In genomic region chr2:48369971-48370370, GRCh38 we compare ENCODE assay signal across 1 cellular context.
TF ChIP-seq lines count a peak whose summit lies in the region.

No MANE protein-coding gene starts in this region.

TF ChIP-seq in GM12878, 131 proteins besides CTCF, POLR2A, EP300 and RAD21:
- TF ChIP-seq CBFB (IDR thresholded peaks at IDR 0.05; ENCODE audit: low read depth), result no peak
- no peak for TF ChIP-seq SMARCA5 (IDR thresholded peaks at IDR 0.05)
- TF ChIP-seq MXI1 (IDR thresholded peaks at IDR 0.05; ENCODE audit: low read depth, low read length), result no peak
- TF ChIP-seq NBN (IDR thresholded peaks at IDR 0.05), result no peak
- TF ChIP-seq NFIC (IDR thresholded peaks at IDR 0.05; ENCODE audit: low read depth, low read length), result no peak
- no peak for TF ChIP-seq YBX1 (IDR thresholded peaks at IDR 0.05)
- TF ChIP-seq ZBTB11 (CRISPR knock-in tag; IDR thresholded peaks at IDR 0.05), result no peak
- no peak for TF ChIP-seq TCF3 (IDR thresholded peaks at IDR 0.05; ENCODE audit: borderline replicate concordance, insufficient read depth, low read depth, low read length)
- no peak for TF ChIP-seq SMAD5 (IDR thresholded peaks at IDR 0.05; ENCODE audit: low read depth)
- TF ChIP-seq BCL11A (IDR thresholded peaks at IDR 0.05; ENCODE audit: low read depth, low read length), result no peak
- TF ChIP-seq ZNF274 (IDR thresholded peaks at IDR 0.05; ENCODE audit: insufficient read depth, insufficient read length), result no peak
- TF ChIP-seq ZBED1 (IDR thresholded peaks at IDR 0.05; ENCODE audit: borderline replicate concordance), result no peak
- TF ChIP-seq HDAC6 (IDR thresholded peaks at IDR 0.05; ENCODE audit: unreplicated experiment), result no peak
- TF ChIP-seq TCF7 (IDR thresholded peaks at IDR 0.05; ENCODE audit: borderline replicate concordance), result no peak
- TF ChIP-seq BMI1 (IDR thresholded peaks at IDR 0.05; ENCODE audit: borderline replicate concordance), result no peak
